In genomic region chr16:58329147-58329546, GRCh38 we compare ENCODE assay signal across 17 cellular contexts. TPM values are rescaled to one million over a fixed set of nuclear protein-coding genes. Genes with fewer than 3 reads are reported as not detected.
DNase-seq lines count a peak whose midpoint lies in the region; ATAC-seq, FAIRE-seq and TF ChIP-seq lines count a peak whose summit lies in the region.
"Had no signal": no experiment of that assay in that cellular context is flagged by ENCODE, and none has a peak within 500 bp of the region (broad histone marks: within the 10 kb centered on the region; RNA-seq: fewer than 3 reads in every experiment).

No MANE protein-coding gene starts in this region.

- H4K5ac ChIP-seq in H1 (ENCODE audit: insufficient read length, low read depth, low read length) = no peak overlapping the region

- no peaks in the 10 kb centered on the region for H3K4me1 ChIP-seq in GM23248 (ENCODE audit: insufficient read depth)
- H3K4me1 ChIP-seq in H1 (replicated peaks in 1 of 4; ENCODE audit: control insufficient read depth in 3 of 4, insufficient read depth in 4 of 4, low read length in 3 of 4) = peaks cover 2 to 10% (median 4%) of the 10 kb centered on the region in 4 experiments; a peak in 5 of 7 replicates
- no peaks in the 10 kb centered on the region for H3K4me1 ChIP-seq in lower lobe of right lung

- TF ChIP-seq CTCF in NB4 (IDR thresholded peaks at IDR 0.05; ENCODE audit: low read depth, low read length) (no peak), H1 (IDR thresholded peaks at IDR 0.05; ENCODE audit: control extremely low read depth in 1 of 3, insufficient read depth in 1 of 3, low read depth in 1 of 3, low read length in 3 of 3) (no peak), lower lobe of right lung (IDR thresholded peaks at IDR 0.05) (no peak)

- H3K23ac ChIP-seq in H1 (ENCODE audit: insufficient read length) = no peak overlapping the region

- in situ Hi-C loops in GM23248 (cut with MboI) = loop anchor here (25.0 kb wide), 1 partner anchor 333 kb away; no protein-coding TSS in a partner anchor

- H3K9ac ChIP-seq in GM23248 = no peak overlapping the region
- no peak overlapping the region for H3K9ac ChIP-seq in H1 (replicated peaks in 1 of 4; ENCODE audit: extremely low read depth in 1 of 4, low read depth in 3 of 4, low read length in 3 of 4)

- H2BK20ac ChIP-seq in H1 (ENCODE audit: low read length) = no peak overlapping the region

- H3K27ac Mint-ChIP-seq in activated CD4-positive, alpha-beta T cell treated with anti-CD3 and anti-CD28 coated beads, Interleukin-2, amount 10 ng/mL, durations not matched to agents 7 days and 5 days = no peak overlapping the region
- H3K27ac Mint-ChIP-seq: CD8-positive, alpha-beta memory T cell had no signal

- H3K4me3 Mint-ChIP-seq in activated CD4-positive, alpha-beta T cell treated with anti-CD3 and anti-CD28 coated beads, Interleukin-2, amount 10 ng/mL, durations not matched to agents 7 days and 5 days = no peak overlapping the region
- H3K4me3 Mint-ChIP-seq: CD8-positive, alpha-beta memory T cell had no signal

- H3K79me2 ChIP-seq in GM23248 (ENCODE audit: insufficient read depth) (no peaks in the 10 kb centered on the region), H1 (ENCODE audit: control insufficient read depth in 1 of 2, insufficient read depth in 2 of 2, low read length in 2 of 2) (no peaks in the 10 kb centered on the region)

- H3K27ac ChIP-seq in GM23248 (no peak overlapping the region), H1 (ENCODE audit: low read depth, low read length) (no peak overlapping the region), lower lobe of right lung (no peak overlapping the region)
- H3K27ac ChIP-seq: HL-60, SJCRH30, suprapubic skin had no signal

- POLR2A ChIA-PET in H1 (lab: Charles Lee; ENCODE audit: partially characterized antibody) = interaction anchor here (0.6 kb wide), 1 partner anchor 1432 kb away, joined by 4 read pairs; no protein-coding TSS in a partner anchor
- POLR2A ChIA-PET in activated CD4-positive, alpha-beta T cell treated with anti-CD3 and anti-CD28 coated beads, Interleukin-2, amount 10 ng/mL, durations not matched to agents 7 days and 5 days (lab: Charles Lee) = no interaction called here

- H3K4me3 ChIP-seq in GM23248 = no peak overlapping the region
- no peak overlapping the region for H3K4me3 ChIP-seq in NB4 (ENCODE audit: low read depth, low read length)
- no peak overlapping the region for H3K4me3 ChIP-seq in H1 (ENCODE audit: extremely low read depth in 1 of 4, insufficient read depth in 2 of 4, low read depth in 3 of 4, low read length in 4 of 4)
- H3K4me3 ChIP-seq in lower lobe of right lung = no peak overlapping the region
- H3K4me3 ChIP-seq: SJCRH30, suprapubic skin had no signal

- H4K20me1 ChIP-seq in GM23248 (ENCODE audit: insufficient read depth) (no peaks in the 10 kb centered on the region), H1 (replicated peaks in 1 of 2; ENCODE audit: control insufficient read depth in 1 of 2, insufficient read depth in 2 of 2, low read length in 2 of 2) (no peaks in the 10 kb centered on the region)

- H2BK15ac ChIP-seq in H1 (ENCODE audit: low read length) = no peak overlapping the region

- H3K18ac ChIP-seq in H1 (ENCODE audit: extremely low read depth, low read length) = no peak overlapping the region

- TF ChIP-seq POLR2A in NB4 (IDR thresholded peaks at IDR 0.05; ENCODE audit: extremely low read depth, insufficient read length) = no peak
- TF ChIP-seq POLR2A in H1 (IDR thresholded peaks at IDR 0.05; ENCODE audit: control extremely low read depth in 1 of 2, low read depth in 2 of 2, low read length in 2 of 2) = no peak

- no peak overlapping the region for H2BK5ac ChIP-seq in H1 (ENCODE audit: low read depth, low read length)

- TF ChIP-seq EP300 in H1 (IDR thresholded peaks at IDR 0.05; ENCODE audit: borderline replicate concordance in 1 of 2, low read depth in 2 of 2, low read length in 2 of 2) = no peak

- FAIRE-seq in H1 (lab: Jason Lieb, UNC) = no peak

- no peaks in the 10 kb centered on the region for H3K79me1 ChIP-seq in H1 (ENCODE audit: low read depth, low read length)

- H3K27me3 Mint-ChIP-seq in activated CD4-positive, alpha-beta T cell treated with anti-CD3 and anti-CD28 coated beads, Interleukin-2, amount 10 ng/mL, durations not matched to agents 7 days and 5 days = peaks cover 25% of the 10 kb centered on the region

- no peaks in the 10 kb centered on the region for H3K36me3 Mint-ChIP-seq in activated CD4-positive, alpha-beta T cell treated with anti-CD3 and anti-CD28 coated beads, Interleukin-2, amount 10 ng/mL, durations not matched to agents 7 days and 5 days (ENCODE audit: low read depth)
- H3K36me3 Mint-ChIP-seq: CD8-positive, alpha-beta memory T cell had no signal

- H4K8ac ChIP-seq in H1 (ENCODE audit: extremely low read depth, insufficient read depth, low read length) = no peak overlapping the region

- no peaks in the 10 kb centered on the region for H3F3A ChIP-seq in GM23248 (ENCODE audit: insufficient read depth)

- H3K36me3 ChIP-seq in GM23248 (ENCODE audit: low read depth) (no peaks in the 10 kb centered on the region), H1 (ENCODE audit: control insufficient read depth in 2 of 4, insufficient read depth in 4 of 4, low read length in 3 of 4) (no peaks in the 10 kb centered on the region), lower lobe of right lung (no peaks in the 10 kb centered on the region)
- H3K36me3 ChIP-seq: SJCRH30, suprapubic skin had no signal

- no peak overlapping the region for H2BK12ac ChIP-seq in H1 (ENCODE audit: low read depth, low read length)

- 0 out of 2 replicates have a peak, but pooled peaks cover 1% of the 10 kb centered on the region for H3K23me2 ChIP-seq in H1 (ENCODE audit: low read depth, low read length)

- H4K91ac ChIP-seq in H1 (replicated peaks; ENCODE audit: insufficient read length, low read length) = no peak overlapping the region

- CTCF ChIA-PET in H1 (lab: Charles Lee; ENCODE audit: partially characterized antibody) = interaction anchor here (0.5 to 2.6 kb wide), 8 partner anchors 11 to 346 kb away, joined by 3 to 15 read pairs (median 4); no protein-coding TSS in a partner anchor
- CTCF ChIA-PET in activated CD4-positive, alpha-beta T cell treated with anti-CD3 and anti-CD28 coated beads, Interleukin-2, amount 10 ng/mL, durations not matched to agents 7 days and 5 days (lab: Charles Lee) = interaction anchor here (1.2 kb wide), 1 partner anchor 166 kb away, joined by 3 read pairs; no protein-coding TSS in a partner anchor

- no peak overlapping the region for H2BK120ac ChIP-seq in H1 (replicated peaks; ENCODE audit: low read depth, low read length)

- H3K9me3 Mint-ChIP-seq in activated CD4-positive, alpha-beta T cell treated with anti-CD3 and anti-CD28 coated beads, Interleukin-2, amount 10 ng/mL, durations not matched to agents 7 days and 5 days = no peaks in the 10 kb centered on the region
- H3K9me3 Mint-ChIP-seq: CD8-positive, alpha-beta memory T cell had no signal

- no peak overlapping the region for H2AK5ac ChIP-seq in H1 (ENCODE audit: low read depth, low read length)

- no peak overlapping the region for H3K4me2 ChIP-seq in GM23248 (ENCODE audit: unreplicated experiment)
- H3K4me2 ChIP-seq in H1 (ENCODE audit: insufficient read depth in 1 of 2, low read depth in 2 of 2, low read length in 2 of 2) = no peak overlapping the region

- TF ChIP-seq RAD21 in H1 (IDR thresholded peaks at IDR 0.05 in 1 of 2, conservative IDR thresholded peaks at IDR 0.05 in 1 of 2; ENCODE audit: low read depth in 2 of 2, low read length in 2 of 2) = no peak

- no peak overlapping the region for H3K14ac ChIP-seq in H1 (ENCODE audit: insufficient read length)

- H3K56ac ChIP-seq in H1 (replicated peaks; ENCODE audit: insufficient read length, low read depth, low read length) = no peak overlapping the region

- no peaks in the 10 kb centered on the region for H3K4me1 Mint-ChIP-seq in activated CD4-positive, alpha-beta T cell treated with anti-CD3 and anti-CD28 coated beads, Interleukin-2, amount 10 ng/mL, durations not matched to agents 7 days and 5 days
- H3K4me1 Mint-ChIP-seq: CD8-positive, alpha-beta memory T cell had no signal

- no peaks in the 10 kb centered on the region for H3K9me3 ChIP-seq in GM23248 (ENCODE audit: low read depth)
- no peaks in the 10 kb centered on the region for H3K9me3 ChIP-seq in H1 (ENCODE audit: insufficient read depth in 2 of 2, low read depth in 1 of 2, low read length in 1 of 2)
- H3K9me3 ChIP-seq in lower lobe of right lung = no peaks in the 10 kb centered on the region
- H3K9me3 ChIP-seq: SJCRH30, suprapubic skin had no signal

- no peak overlapping the region for H2AFZ ChIP-seq in GM23248
- H2AFZ ChIP-seq in H1 (ENCODE audit: low read length) = no peak overlapping the region

- WGBS in GM23248 (ENCODE audit: low coverage in 1 of 2, low lambda C conversion rate in 2 of 2, missing lambda C conversion rate in 2 of 2), 2 experiments = 48 to 54% methylated on average over 2 of the region's 2 CpGs
- WGBS in H1 (ENCODE audit: extremely low coverage in 1 of 2, insufficient coverage in 1 of 2, insufficient read length in 1 of 2, insufficient replicate concordance in 2 of 2, low coverage in 1 of 2, low lambda C conversion rate in 2 of 2, missing lambda C conversion rate in 1 of 2), 2 experiments = 81% methylated on average over 2 of the region's 2 CpGs; no CpG with 5 or more reads in 1 of the 2 experiments

- H3K9me2 ChIP-seq in GM23248 (ENCODE audit: insufficient read depth) = no peaks in the 10 kb centered on the region

- DNase-seq in GM23248 = peak; percentile 57
- DNase-seq in NB4 (ENCODE audit: low read depth) = peak; percentile 66
- DNase-seq in H1 (ENCODE audit: low read depth in 1 of 2, low spot score in 2 of 2) = no peak
- DNase-seq in lower lobe of right lung = no peak
- no peak for DNase-seq in activated CD4-positive, alpha-beta T cell treated with anti-CD3 and anti-CD28 coated beads, Interleukin-2, amount 10 ng/mL, durations not matched to agents 7 days and 5 days
- DNase-seq: activated naive CD4-positive, alpha-beta T cell treated with Interleukin-2 at 50 U/mL for 16 hours; CD8-positive, alpha-beta memory T cell; NCI-H1105; NCI-H510A; SJCRH30 had no signal

- intact Hi-C loops in lower lobe of right lung (cut with DNase I) = no loop called here

- ATAC-seq in lower lobe of right lung (peak; percentile 48 to 72), GM21381 (IDR thresholded peaks at IDR 0.05; ENCODE audit: unreplicated experiment) (no peak), HG02798 (IDR thresholded peaks at IDR 0.05; ENCODE audit: poor library complexity, unreplicated experiment) (no peak), HG02840 (IDR thresholded peaks at IDR 0.05; ENCODE audit: low FRiP score, unreplicated experiment) (no peak)

- H3K4ac ChIP-seq in H1 (replicated peaks; ENCODE audit: insufficient read length, low read depth, low read length) = no peak overlapping the region

- H3K27me3 ChIP-seq in GM23248 (replicated peaks; ENCODE audit: insufficient read depth) (peaks cover 13% of the 10 kb centered on the region), H1 (replicated peaks in 1 of 4; ENCODE audit: control insufficient read depth in 3 of 4, extremely low read depth in 1 of 4, insufficient read depth in 3 of 4, low read length in 3 of 4) (no peaks in the 10 kb centered on the region), lower lobe of right lung (ENCODE audit: low read depth) (no peaks in the 10 kb centered on the region)
- H3K27me3 ChIP-seq: SJCRH30, suprapubic skin had no signal

RNA-seq across cellular contexts. Expression of gene PRSS54, which starts 34.3 kb away (rescaled TPM):
- total RNA-seq in GM23248 (2014; rRNA removed; shearing (Covaris generic)) = not detected in 2 replicates
- not detected in 2 replicates for polyA plus RNA-seq in GM23248 (2016; fragmentation: Nextera tagmentation; extraction: Ambion mirVana)
- not detected in 2 replicates for total RNA-seq in H1 (2021; fragmentation: NEBNext Ultra II Directional; extraction: Animal tissue kit (Norgen Biotek cat#: 25700))
- polyA plus RNA-seq in H1 (2011; rRNA removed) = not detected in 2 replicates
- polyA plus RNA-seq in H1 (2011; cell fraction: cytosol; rRNA removed) = not detected
- polyA plus RNA-seq in H1 (2011; cell fraction: nucleus; rRNA removed) = not detected
- polyA plus RNA-seq in H1 (2012, experiment 1 of 2) = not detected in 4 replicates
- polyA plus RNA-seq in H1 (2012, experiment 2 of 2) = not detected
- polyA plus RNA-seq in H1 (2013, experiment 1 of 2) = not detected
- polyA plus RNA-seq in H1 (2013, experiment 2 of 2) = not detected
- polyA minus RNA-seq in H1 (2011; rRNA and poly(A)+ RNA removed) = 0.10 TPM in 1 of 2 replicates, not detected in the other
- not detected for polyA minus RNA-seq in H1 (2011; cell fraction: cytosol; rRNA and poly(A)+ RNA removed)
- polyA minus RNA-seq in H1 (2011; cell fraction: nucleus; rRNA and poly(A)+ RNA removed) = not detected
- total RNA-seq in lower lobe of right lung = not detected
- total RNA-seq in activated CD4-positive, alpha-beta T cell treated with anti-CD3 and anti-CD28 coated beads, Interleukin-2, amount 10 ng/mL, durations not matched to agents 7 days and 5 days = not detected
- total RNA-seq: CD8-positive, alpha-beta memory T cell; myocyte; SJCRH30; suprapubic skin had no signal
- polyA plus RNA-seq: CD8-positive, alpha-beta memory T cell; esophagus had no signal

Comparison
In these comparisons a context has a peak if more than half of its experiments do, and no peak if none do; other contexts are left out.
1. DNase-seq: peak in GM23248 (single experiment) and NB4 (single experiment); none in H1 (0 of 2), lower lobe of right lung (single experiment) and activated CD4-positive, alpha-beta T cell treated with anti-CD3 and anti-CD28 coated beads, Interleukin-2, amount 10 ng/mL, durations not matched to agents 7 days and 5 days (single experiment).
2. ATAC-seq: peak in lower lobe of right lung (2 of 2); none in GM21381 (single experiment), HG02798 (single experiment) and HG02840 (single experiment).